9 cellular contexts compared by ENCODE assay signal in the genomic region with DNA sequence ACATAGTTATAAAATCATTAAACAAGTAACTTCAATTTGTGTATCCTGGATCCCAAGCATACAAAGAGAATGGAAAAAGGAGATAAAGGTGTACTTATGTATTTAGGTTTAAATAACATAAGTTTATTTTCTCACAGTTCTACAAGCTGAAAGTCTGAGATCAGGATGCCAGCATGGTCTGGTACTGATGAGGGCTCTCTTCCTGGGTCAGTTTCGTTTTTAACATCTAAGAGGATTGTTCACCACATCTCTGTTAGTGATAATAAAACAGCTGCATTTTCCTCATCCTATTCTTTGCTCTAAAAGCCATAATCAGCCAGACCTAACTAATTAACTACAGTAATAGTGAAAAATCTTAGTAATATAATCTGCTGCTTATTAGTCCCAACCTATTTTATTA. TPM values are rescaled to one million over a fixed set of nuclear protein-coding genes. Genes with fewer than 3 reads are reported as not detected.
DNase-seq lines count a peak whose midpoint lies in the region; ATAC-seq, FAIRE-seq and TF ChIP-seq lines count a peak whose summit lies in the region.
"Had no signal": no experiment of that assay in that cellular context is flagged by ENCODE, and none has a peak within 500 bp of the region (broad histone marks: within the 10 kb centered on the region; RNA-seq: fewer than 3 reads in every experiment).

No MANE protein-coding gene starts in this region.

- TF ChIP-seq CTCF in HCT116 (IDR thresholded peaks at IDR 0.05 in 2 of 3, conservative IDR thresholded peaks at IDR 0.05 in 1 of 3; ENCODE audit: borderline replicate concordance in 1 of 3, insufficient read depth in 1 of 3, low read depth in 2 of 3, low read length in 2 of 3) (no peak), astrocyte (IDR thresholded peaks at IDR 0.05; ENCODE audit: insufficient read depth, low read depth, low read length) (no peak), nephron progenitor cell (IDR thresholded peaks at IDR 0.05) (no peak)

- intact Hi-C loops in HCT116 (cut with micrococcal nuclease) = no loop called here

- H3K9me2 ChIP-seq in HCT116 (ENCODE audit: insufficient read depth) = no peaks in the 10 kb centered on the region

- H3K79me2 ChIP-seq in HCT116 (ENCODE audit: insufficient read depth, low read length) = peaks cover 94% of the 10 kb centered on the region
- H3K79me2 ChIP-seq in astrocyte (ENCODE audit: insufficient read depth, low read length) = peaks cover 95% of the 10 kb centered on the region

- H3K27ac Mint-ChIP-seq in astrocyte (ENCODE audit: unreplicated experiment) (no peak overlapping the region), nephron progenitor cell (no peak overlapping the region)

- H3K9me3 Mint-ChIP-seq in astrocyte (ENCODE audit: unreplicated experiment) = no peaks in the 10 kb centered on the region
- H3K9me3 Mint-ChIP-seq in nephron progenitor cell = no peaks in the 10 kb centered on the region

- H2AFZ ChIP-seq in HCT116 (ENCODE audit: low read depth, low read length, poor library complexity, severe bottlenecking) = no peak overlapping the region
- no peak overlapping the region for H2AFZ ChIP-seq in astrocyte (ENCODE audit: low read depth, low read length)

- no peaks in the 10 kb centered on the region for H3K27me3 ChIP-seq in BLaER1 treated with 17β-estradiol and CSF1 and Interleukin-3, amounts not matched to agents 10 nM and 100 nM
- no peaks in the 10 kb centered on the region for H3K27me3 ChIP-seq in HCT116 (ENCODE audit: insufficient read depth, low read length)
- H3K27me3 ChIP-seq in astrocyte (ENCODE audit: insufficient read depth, low read length) = no peaks in the 10 kb centered on the region

- H3K9ac ChIP-seq in BLaER1 treated with 17β-estradiol and CSF1 and Interleukin-3, amounts not matched to agents 10 nM and 100 nM = peak overlapping the region in 9 of 11 experiments; percentile 27 to 96 (median 90); a peak in 9 of 22 replicates
- no peak overlapping the region for H3K9ac ChIP-seq in HCT116 (ENCODE audit: low read length)
- no peak overlapping the region for H3K9ac ChIP-seq in astrocyte (ENCODE audit: low read length)

- no peak for ATAC-seq in HCT116
- no peak for ATAC-seq in HG03342 (IDR thresholded peaks at IDR 0.05; ENCODE audit: unreplicated experiment)
- no peak for ATAC-seq in HG03565 (IDR thresholded peaks at IDR 0.05; ENCODE audit: unreplicated experiment)

- POLR2A ChIA-PET in HCT116 (lab: Charles Lee) = no interaction called here

- H3K36me3 Mint-ChIP-seq in astrocyte (ENCODE audit: low read depth, unreplicated experiment) (peaks cover 2% of the 10 kb centered on the region), nephron progenitor cell (ENCODE audit: low read depth) (peaks cover 31% of the 10 kb centered on the region)

- no peaks in the 10 kb centered on the region for H3K27me3 Mint-ChIP-seq in astrocyte (ENCODE audit: low read depth, unreplicated experiment)
- H3K27me3 Mint-ChIP-seq in nephron progenitor cell (ENCODE audit: low read depth, poor library complexity) = no peaks in the 10 kb centered on the region

- RAD21 ChIA-PET in HCT116 (lab: Charles Lee; ENCODE audit: low non-redundant PET in 1 of 2, low total read pairs in 2 of 2, uncharacterized antibody in 2 of 2, unreplicated experiment in 2 of 2) = no interaction called here

- H4K20me1 ChIP-seq in BLaER1 treated with 17β-estradiol and CSF1 and Interleukin-3, amounts not matched to agents 10 nM and 100 nM = peaks cover 69 to 100% (median 84%) of the 10 kb centered on the region in 11 experiments
- H4K20me1 ChIP-seq in HCT116 (ENCODE audit: insufficient read depth) (peaks cover 17% of the 10 kb centered on the region; the same call in 1 of the 2 replicates), astrocyte (ENCODE audit: insufficient read depth, low read length) (peaks cover 43% of the 10 kb centered on the region)

- H3K9me3 ChIP-seq in BLaER1 treated with 17β-estradiol and CSF1 and Interleukin-3, amounts not matched to agents 10 nM and 100 nM (replicated peaks in 1 of 11) = 0 out of 22 replicates have a peak, but pooled peaks cover 0 to 7% (median 0%) of the 10 kb centered on the region in 11 experiments
- H3K9me3 ChIP-seq in HCT116 (ENCODE audit: control insufficient read depth in 1 of 2, insufficient read depth in 1 of 2, low read depth in 1 of 2, low read length in 2 of 2) = no peaks in the 10 kb centered on the region
- H3K9me3 ChIP-seq in astrocyte (ENCODE audit: insufficient read depth, low read depth, low read length) = no peaks in the 10 kb centered on the region

- no peak for FAIRE-seq in astrocyte (lab: Jason Lieb, UNC)

- BruUV-seq in HCT116 (replicated peaks; lab: Mats Ljungman, UMichigan) = no TSS peak

- peaks cover 62 to 77% (median 73%) of the 10 kb centered on the region in 10 experiments for H3K4me1 ChIP-seq in BLaER1 treated with 17β-estradiol and CSF1 and Interleukin-3, amounts not matched to agents 10 nM and 100 nM
- H3K4me1 ChIP-seq in HCT116 (ENCODE audit: control insufficient read depth in 1 of 2, insufficient read depth in 2 of 2, low read length in 2 of 2) (peaks cover 9 to 37% of the 10 kb centered on the region in 2 experiments; a peak in 3 of 4 replicates), astrocyte (ENCODE audit: insufficient read depth, low read length) (peaks cover 20% of the 10 kb centered on the region)

- peak overlapping the region in 7 of 11 experiments; percentile 24 to 95 (median 89); a peak in 6 of 22 replicates for H3K27ac ChIP-seq in BLaER1 treated with 17β-estradiol and CSF1 and Interleukin-3, amounts not matched to agents 10 nM and 100 nM
- H3K27ac ChIP-seq in HCT116 (ENCODE audit: low read depth, low read length) (no peak overlapping the region), astrocyte (ENCODE audit: low read depth, low read length) (no peak overlapping the region)

- peak overlapping the region; percentile 93 for H3K4me3 Mint-ChIP-seq in astrocyte (ENCODE audit: unreplicated experiment)
- peak overlapping the region; percentile 95 for H3K4me3 Mint-ChIP-seq in nephron progenitor cell

- peak overlapping the region; percentile 86 to 96 (median 92) for H3K4me2 ChIP-seq in BLaER1 treated with 17β-estradiol and CSF1 and Interleukin-3, amounts not matched to agents 10 nM and 100 nM
- peak overlapping the region; percentile 22; the same call in 1 of the 2 replicates for H3K4me2 ChIP-seq in HCT116 (ENCODE audit: low read length)
- H3K4me2 ChIP-seq in astrocyte (ENCODE audit: low read length) = peak overlapping the region; percentile 97

- no peak for TF ChIP-seq POLR2A in HCT116 (IDR thresholded peaks at IDR 0.05; ENCODE audit: borderline replicate concordance, extremely low read depth, insufficient read depth, insufficient read length)

- TF ChIP-seq RAD21 in HCT116 (IDR thresholded peaks at IDR 0.05; ENCODE audit: low read depth) = no peak

- CTCF ChIA-PET in HCT116 (lab: Charles Lee) = no interaction called here

- H3K4me1 Mint-ChIP-seq in astrocyte (ENCODE audit: low read depth, unreplicated experiment) = peaks cover 32% of the 10 kb centered on the region
- H3K4me1 Mint-ChIP-seq in nephron progenitor cell = peaks cover 69% of the 10 kb centered on the region

- peaks cover 0 to 75% (median 33%) of the 10 kb centered on the region in 11 experiments; a peak in 18 of 22 replicates for H3K36me3 ChIP-seq in BLaER1 treated with 17β-estradiol and CSF1 and Interleukin-3, amounts not matched to agents 10 nM and 100 nM
- H3K36me3 ChIP-seq in HCT116 (ENCODE audit: control insufficient read depth in 1 of 2, insufficient read depth in 2 of 2, low read length in 2 of 2) (peaks cover 7 to 28% of the 10 kb centered on the region in 2 experiments; a peak in 3 of 4 replicates), astrocyte (ENCODE audit: insufficient read depth, low read length) (peaks cover 2% of the 10 kb centered on the region)

- DNase-seq in HCT116 (ENCODE audit: low read depth, low spot score) (no peak), astrocyte (ENCODE audit: low read depth) (no peak), nephron progenitor cell (no peak), NCI-H1436 (lab: John Stamatoyannopoulos, UW) (no peak), HCEC 1CT (no peak)
- DNase-seq: NCI-H1417 had no signal

- peak overlapping the region in 9 of 10 experiments; percentile 77 to 97 (median 93); a peak in 13 of 20 replicates for H3K4me3 ChIP-seq in BLaER1 treated with 17β-estradiol and CSF1 and Interleukin-3, amounts not matched to agents 10 nM and 100 nM
- H3K4me3 ChIP-seq in HCT116 (replicated peaks in 1 of 2; ENCODE audit: low read depth in 1 of 2, low read length in 2 of 2) (no peak overlapping the region), astrocyte (ENCODE audit: insufficient read depth, low read depth, low read length) (no peak overlapping the region)

TF ChIP-seq in HCT116, 20 proteins besides CTCF, POLR2A, EP300 and RAD21:
- TF ChIP-seq YY1 (IDR thresholded peaks at IDR 0.05; ENCODE audit: extremely low read depth, insufficient replicate concordance, low read depth, low read length) (no peak), SIN3A (IDR thresholded peaks at IDR 0.05; ENCODE audit: low read depth) (no peak), POLR2AphosphoS5 (IDR thresholded peaks at IDR 0.05; ENCODE audit: low read depth, low read length) (no peak)

RNA-seq across cellular contexts. Expression of gene EGLN1, which starts 5.2 kb away (rescaled TPM):
- total RNA-seq in HCT116 (2021; ENCODE audit: unreplicated experiment) (27.1 TPM), astrocyte (34.5 and 35.5 TPM in 2 replicates)
- 21.8 and 28.5 TPM in 2 replicates for polyA plus RNA-seq in HCT116 (2012)

Comparison
In these comparisons a context has a peak if more than half of its experiments do, and no peak if none do; other contexts are left out.
1. H3K27ac ChIP-seq: peak in BLaER1 treated with 17β-estradiol and CSF1 and Interleukin-3, amounts not matched to agents 10 nM and 100 nM (7 of 11); none in HCT116 (single experiment) and astrocyte (single experiment).
2. H3K4me2 ChIP-seq: peak in every context shown above with its lines; median percentile 97 in astrocyte; 92 in BLaER1 treated with 17β-estradiol and CSF1 and Interleukin-3, amounts not matched to agents 10 nM and 100 nM; 22 in HCT116.
3. H3K4me3 ChIP-seq: peak in BLaER1 treated with 17β-estradiol and CSF1 and Interleukin-3, amounts not matched to agents 10 nM and 100 nM (9 of 10); none in HCT116 (0 of 2) and astrocyte (single experiment).
4. H3K9ac ChIP-seq: peak in BLaER1 treated with 17β-estradiol and CSF1 and Interleukin-3, amounts not matched to agents 10 nM and 100 nM (9 of 11); none in HCT116 (single experiment) and astrocyte (single experiment).